Comparison of ENCODE assay signal across 12 cellular contexts in the genomic region with DNA sequence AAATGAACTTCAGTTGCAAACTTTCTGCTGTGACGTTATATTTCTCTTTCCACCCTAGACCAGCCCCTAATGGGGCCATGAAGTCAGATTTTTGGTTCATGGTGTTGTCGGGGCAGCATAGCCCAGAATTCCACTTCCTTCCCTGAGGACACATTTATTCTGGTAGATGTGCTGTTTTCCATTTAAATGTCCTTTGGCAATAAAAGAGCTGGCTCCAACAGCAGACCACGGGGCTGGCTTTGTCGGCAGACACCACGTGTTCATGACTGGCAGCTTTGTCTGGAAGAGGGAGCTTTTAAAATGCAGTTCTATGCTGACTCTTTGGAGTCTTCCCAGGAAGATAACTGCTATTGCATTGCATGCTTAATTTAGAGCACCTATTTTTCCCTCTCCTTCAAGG. TPM values are rescaled to one million over a fixed set of nuclear protein-coding genes. Genes with fewer than 3 reads are reported as not detected.
DNase-seq lines count a peak whose midpoint lies in the region; ATAC-seq and TF ChIP-seq lines count a peak whose summit lies in the region.
"Had no signal": no experiment of that assay in that cellular context is flagged by ENCODE, and none has a peak within 500 bp of the region (broad histone marks: within the 10 kb centered on the region; RNA-seq: fewer than 3 reads in every experiment).

No MANE protein-coding gene starts in this region.

- no peaks in the 10 kb centered on the region for H3K27me3 ChIP-seq in right cardiac atrium (ENCODE audit: control insufficient read depth, insufficient read depth)
- no peaks in the 10 kb centered on the region for H3K27me3 ChIP-seq in effector memory CD4-positive, alpha-beta T cell (replicated peaks; ENCODE audit: control insufficient read depth, insufficient read depth, low read length, poor library complexity, severe bottlenecking)

- 14% methylated on average over 5 of the region's 5 CpGs for WGBS in right cardiac atrium

- H3K9me3 ChIP-seq in right cardiac atrium (ENCODE audit: control insufficient read depth, low read length) = no peaks in the 10 kb centered on the region
- H3K9me3 ChIP-seq in effector memory CD4-positive, alpha-beta T cell (ENCODE audit: control insufficient read depth, low read length) = no peaks in the 10 kb centered on the region

- no peak overlapping the region for H3K27ac ChIP-seq in right cardiac atrium (ENCODE audit: low read length)
- no peak overlapping the region for H3K27ac ChIP-seq in effector memory CD4-positive, alpha-beta T cell (ENCODE audit: insufficient read depth, low read length, poor library complexity, severe bottlenecking)

- no peaks in the 10 kb centered on the region for H3K36me3 ChIP-seq in effector memory CD4-positive, alpha-beta T cell (ENCODE audit: control insufficient read depth, insufficient read depth, low read length)

- intact Hi-C loops in right cardiac atrium (cut with DNase I) = no loop called here

- DNase-seq in EH (ENCODE audit: low read depth) = peak; percentile 4
- peak; percentile 14 to 60 for DNase-seq in cardiac fibroblast (ENCODE audit: low read depth in 2 of 2)
- DNase-seq in right cardiac atrium = peak; percentile 78 to 92 (median 89)
- peak; percentile 36 for DNase-seq in renal cortical epithelial cell (ENCODE audit: low read depth)
- no peak for DNase-seq in activated naive CD4-positive, alpha-beta T cell treated with anti-CD3 and anti-CD28 coated beads, Interleukin-2, amount 50 U/mL, for 16 hours
- no peak for DNase-seq in effector memory CD4-positive, alpha-beta T cell
- DNase-seq: activated CD8-positive, alpha-beta memory T cell treated with anti-CD3 and anti-CD28 coated beads, Interleukin-2, amount 50 U/mL, for 4 hours; IMR-90; SW 1271 had no signal

- ATAC-seq in right cardiac atrium = peak; percentile 81 to 92
- ATAC-seq in HG02973 (IDR thresholded peaks at IDR 0.05; ENCODE audit: unreplicated experiment) = no peak
- ATAC-seq in HG03135 (IDR thresholded peaks at IDR 0.05; ENCODE audit: unreplicated experiment) = no peak

- TF ChIP-seq CTCF in cardiac fibroblast (IDR thresholded peaks at IDR 0.05; ENCODE audit: low read depth, low read length) = no peak

- H3K4me1 ChIP-seq in right cardiac atrium (ENCODE audit: control insufficient read depth, insufficient read depth, low read length) = peaks cover 14% of the 10 kb centered on the region
- H3K4me1 ChIP-seq in effector memory CD4-positive, alpha-beta T cell (ENCODE audit: control insufficient read depth, insufficient read depth, low read length, poor library complexity, severe bottlenecking) = peaks cover 33% of the 10 kb centered on the region

- H3K4me3 ChIP-seq in cardiac fibroblast (replicated peaks in 1 of 2; ENCODE audit: low read depth in 2 of 2, low read length in 2 of 2) = no peak overlapping the region
- no peak overlapping the region for H3K4me3 ChIP-seq in right cardiac atrium (ENCODE audit: low read length)
- H3K4me3 ChIP-seq in effector memory CD4-positive, alpha-beta T cell (ENCODE audit: insufficient read depth, low read depth, low read length, poor library complexity, severe bottlenecking) = no peak overlapping the region

RNA-seq across cellular contexts. Expression of gene LCP2, which starts 17.6 kb away (rescaled TPM):
- 10 to 100 TPM in 3 of 4 donors, 1 to 10 TPM in 1; 7.2 to 10.9 (median 10.4) TPM for total RNA-seq in right cardiac atrium
- 3.0 TPM for polyA plus RNA-seq in right cardiac atrium
- not detected in 2 replicates for total RNA-seq in renal cortical epithelial cell
- total RNA-seq: IMR-90, NCI-H460 had no signal
- polyA plus RNA-seq: IMR-90 had no signal

Comparison
In these comparisons a context has a peak if more than half of its experiments do, and no peak if none do; other contexts are left out.
1. DNase-seq: peak in EH (single experiment), cardiac fibroblast (2 of 2), right cardiac atrium (3 of 3) and renal cortical epithelial cell (single experiment); none in activated naive CD4-positive, alpha-beta T cell treated with anti-CD3 and anti-CD28 coated beads, Interleukin-2, amount 50 U/mL, for 16 hours (single experiment) and effector memory CD4-positive, alpha-beta T cell (0 of 3).
2. ATAC-seq: peak in right cardiac atrium (2 of 2); none in HG02973 (single experiment) and HG03135 (single experiment).